13 cellular contexts compared by ENCODE assay signal in the genomic region with DNA sequence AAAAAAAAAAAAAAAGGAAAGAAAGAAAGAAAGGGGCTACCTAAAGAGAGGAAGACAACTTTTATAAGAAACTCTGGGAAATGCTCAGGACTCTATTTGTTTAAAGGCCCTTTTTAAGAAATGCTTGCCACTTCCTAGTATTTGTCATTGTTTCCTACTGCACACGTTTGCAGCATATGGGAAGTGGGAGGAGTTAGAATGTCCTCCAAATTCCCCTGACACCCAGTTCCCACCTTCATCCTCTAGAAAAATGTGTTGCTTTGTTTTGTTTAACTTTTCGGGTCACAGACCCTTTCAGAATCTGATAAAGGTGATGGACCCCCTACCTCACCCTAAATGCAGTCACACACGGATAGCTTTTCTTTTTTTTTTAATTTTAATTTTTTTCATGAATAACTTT. TPM values are rescaled to one million over a fixed set of nuclear protein-coding genes. Genes with fewer than 3 reads are reported as not detected.
DNase-seq lines count a peak whose midpoint lies in the region; ATAC-seq and TF ChIP-seq lines count a peak whose summit lies in the region.
"Had no signal": no experiment of that assay in that cellular context is flagged by ENCODE, and none has a peak within 500 bp of the region (broad histone marks: within the 10 kb centered on the region; RNA-seq: fewer than 3 reads in every experiment).

No MANE protein-coding gene starts in this region.

- H3K27me3 ChIP-seq in heart right ventricle: no peaks in the 10 kb centered on the region
- H3K27me3 ChIP-seq in Panc1 (ENCODE audit: control insufficient read depth, insufficient read depth, low read length): no peaks in the 10 kb centered on the region
- no peaks in the 10 kb centered on the region for H3K27me3 ChIP-seq in esophagus muscularis mucosa
- no peaks in the 10 kb centered on the region for H3K27me3 ChIP-seq in upper lobe of left lung

- intact Hi-C loops in heart right ventricle (cut with DNase I): no loop called here
- intact Hi-C loops in cardiac septum (cut with DNase I): no loop called here
- intact Hi-C loops in Panc1 (cut with micrococcal nuclease; ENCODE audit: unreplicated experiment): no loop called here
- intact Hi-C loops in esophagus muscularis mucosa (cut with DNase I): no loop called here

- H3K9me3 ChIP-seq in heart right ventricle: no peaks in the 10 kb centered on the region
- no peaks in the 10 kb centered on the region for H3K9me3 ChIP-seq in Panc1 (ENCODE audit: control insufficient read depth, insufficient read depth, low read depth, low read length)
- no peaks in the 10 kb centered on the region for H3K9me3 ChIP-seq in esophagus muscularis mucosa
- H3K9me3 ChIP-seq in upper lobe of left lung: no peaks in the 10 kb centered on the region

- peak in 6 of 8 donors; percentile 37 to 86 (median 72) for ATAC-seq in heart right ventricle
- no peak for ATAC-seq in Panc1
- ATAC-seq in upper lobe of left lung (ENCODE audit: low FRiP score in 2 of 2): peak in 1 of 2 donors; percentile 16
- ATAC-seq in GM19023 (IDR thresholded peaks at IDR 0.05; ENCODE audit: unreplicated experiment): no peak
- ATAC-seq in GM19351 (IDR thresholded peaks at IDR 0.05; ENCODE audit: unreplicated experiment): no peak

- TF ChIP-seq POLR2A in esophagus muscularis mucosa (IDR thresholded peaks at IDR 0.05; ENCODE audit: low read depth): no peak
- TF ChIP-seq POLR2A in upper lobe of left lung (IDR thresholded peaks at IDR 0.05): no peak

- 45 to 55% methylated on average over 3 of the region's 3 CpGs for WGBS in heart right ventricle, 2 donors
- 44% methylated on average over 3 of the region's 3 CpGs for WGBS in esophagus muscularis mucosa
- 44 to 46% methylated on average over 3 of the region's 3 CpGs for WGBS in upper lobe of left lung, 2 donors

- TF ChIP-seq CTCF in heart right ventricle (IDR thresholded peaks at IDR 0.05) (no peak), Panc1 (IDR thresholded peaks at IDR 0.05) (no peak), esophagus muscularis mucosa (IDR thresholded peaks at IDR 0.05) (no peak), upper lobe of left lung (IDR thresholded peaks at IDR 0.05) (no peak)

- DNase-seq in heart right ventricle: peak in 1 of 2 donors; percentile 52
- no peak for DNase-seq in cardiac septum (ENCODE audit: low spot score)
- DNase-seq in Panc1 (ENCODE audit: low read depth, low spot score): no peak
- no peak for DNase-seq in esophagus muscularis mucosa (ENCODE audit: extremely low spot score)
- no peak for DNase-seq in upper lobe of left lung
- no peak for DNase-seq in NCI-H2196 (lab: John Stamatoyannopoulos, UW; ENCODE audit: unreplicated experiment)
- DNase-seq: amygdala, NCI-H524 treated with DMSO at 0.1 percent for 48 hours had no signal

- no peak overlapping the region for H3K4me3 ChIP-seq in heart right ventricle
- H3K4me3 ChIP-seq in Panc1 (ENCODE audit: low read depth in 2 of 2, low read length in 2 of 2): no peak overlapping the region
- H3K4me3 ChIP-seq in esophagus muscularis mucosa: no peak overlapping the region
- no peak overlapping the region for H3K4me3 ChIP-seq in upper lobe of left lung

- POLR2A ChIA-PET in Panc1 (lab: Charles Lee): no interaction called here

- in situ Hi-C loops in Panc1 (cut with HindIII; ENCODE audit: low pct_unique_long_range_greater_than_20kb, low sequenced_read_pairs): no loop called here

- CTCF ChIA-PET in Panc1 (lab: Charles Lee): interaction anchor here (1.1 kb wide), 1 partner anchor 10 kb away, joined by 3 read pairs; no protein-coding TSS in a partner anchor

- H3K4me1 ChIP-seq in heart right ventricle (peaks cover 13 to 78% (median 53%) of the 10 kb centered on the region in 9 donors), Panc1 (ENCODE audit: control insufficient read depth, insufficient read depth, low read length) (peaks cover 18% of the 10 kb centered on the region), esophagus muscularis mucosa (peaks cover 0 to 45% (median 9%) of the 10 kb centered on the region in 4 donors), upper lobe of left lung (peaks cover 16 to 54% (median 39%) of the 10 kb centered on the region in 4 donors)
- H3K4me1 ChIP-seq: parathyroid adenoma had no signal

- TF ChIP-seq EP300 in esophagus muscularis mucosa (IDR thresholded peaks at IDR 0.05) (no peak), upper lobe of left lung (IDR thresholded peaks at IDR 0.05) (no peak)

- no TSS peak for BruUV-seq in Panc1 (replicated peaks; lab: Mats Ljungman, UMichigan)

- peak overlapping the region; percentile 62 to 91 (median 82) for H3K27ac ChIP-seq in heart right ventricle
- peak overlapping the region; percentile 65; the same call in 1 of the 2 replicates for H3K27ac ChIP-seq in Panc1 (ENCODE audit: low read length)
- H3K27ac ChIP-seq in esophagus muscularis mucosa (replicated peaks in 1 of 4): peak overlapping the region; percentile 49 to 54 (median 52)
- peak overlapping the region in 3 of 4 donors; percentile 70 to 85 (median 80) for H3K27ac ChIP-seq in upper lobe of left lung
- H3K27ac ChIP-seq: parathyroid adenoma had no signal

- H3K36me3 ChIP-seq in heart right ventricle (no peaks in the 10 kb centered on the region), Panc1 (ENCODE audit: control insufficient read depth, insufficient read depth, low read length) (no peaks in the 10 kb centered on the region), esophagus muscularis mucosa (no peaks in the 10 kb centered on the region), upper lobe of left lung (no peaks in the 10 kb centered on the region)

RNA-seq across cellular contexts. Expression of a gene that starts 40.8 kb away (rescaled TPM):
- total RNA-seq in heart right ventricle: 10 to 100 TPM in 3 of 10 donors, 1 to 10 TPM in 7; 1.9 to 18.7 (median 8.3) TPM
- polyA plus RNA-seq in heart right ventricle: 10 to 100 TPM in 1 of 2 donors, 1 to 10 TPM in 1; 4.6 to 25.7 TPM
- total RNA-seq in cardiac septum: 3.9 TPM
- total RNA-seq in Panc1 (2021; ENCODE audit: unreplicated experiment): 1.9 TPM
- polyA plus RNA-seq in Panc1 (2012; ENCODE audit: insufficient read length): 2.2 TPM
- 10 to 100 TPM in 1 of 4 donors, 1 to 10 TPM in 3; 2.9 to 11.1 (median 7.1) TPM for total RNA-seq in esophagus muscularis mucosa
- 10 to 100 TPM; 15.6 to 73.3 (median 36.2) TPM for total RNA-seq in upper lobe of left lung
- total RNA-seq: epithelial cell of proximal tubule, kidney epithelial cell had no signal

Comparison
In these comparisons a context has a peak if more than half of its experiments do, and no peak if none do; other contexts are left out.
1. ATAC-seq: peak in heart right ventricle (6 of 8); none in Panc1 (single experiment), GM19023 (single experiment) and GM19351 (single experiment).
2. Peak in every context shown above with its lines, with median percentiles within 50 percentile points of each other: H3K27ac ChIP-seq.